Comparison of ENCODE assay signal across 8 cellular contexts in genomic region chr20:49166534-49167449, GRCh38. TPM values are rescaled to one million over a fixed set of nuclear protein-coding genes. Genes with fewer than 3 reads are reported as not detected.
DNase-seq lines count a peak whose midpoint lies in the region; ATAC-seq and TF ChIP-seq lines count a peak whose summit lies in the region.

No MANE protein-coding gene starts in this region.

- H3K36me3 ChIP-seq in GM06990 (ENCODE audit: control insufficient read depth, insufficient read depth, low read length), result peaks cover 4% of the 10 kb centered on the region

- H3K27ac Mint-ChIP-seq in immature natural killer cell, result peak overlapping the region; percentile 54 to 87 (median 80)

- no peaks in the 10 kb centered on the region for H3K27me3 ChIP-seq in GM06990 (replicated peaks; ENCODE audit: control insufficient read depth, insufficient read depth, low read length)

- ATAC-seq in GM19452 (IDR thresholded peaks at IDR 0.05; ENCODE audit: unreplicated experiment) (peak; percentile 61), HG03378 (IDR thresholded peaks at IDR 0.05; ENCODE audit: unreplicated experiment) (peak; percentile 59)

- no peaks in the 10 kb centered on the region for H3K9me3 Mint-ChIP-seq in immature natural killer cell

- H3K4me3 Mint-ChIP-seq in immature natural killer cell, result peak overlapping the region in 4 of 5 donors; percentile 2 to 29 (median 26)

- peaks cover 0 to 3% (median 0%) of the 10 kb centered on the region in 3 donors for H3K27me3 Mint-ChIP-seq in immature natural killer cell (ENCODE audit: low read depth in 3 of 3)

- peaks cover 0 to 8% (median 3%) of the 10 kb centered on the region in 3 donors for H3K36me3 Mint-ChIP-seq in immature natural killer cell

- peaks cover 37 to 60% of the 10 kb centered on the region in 2 donors for H3K4me1 Mint-ChIP-seq in immature natural killer cell

- DNase-seq in GM06990 (ENCODE audit: extremely low read depth, insufficient read length) (no peak), immature natural killer cell (no peak), OCI-M1 (lab: John Stamatoyannopoulos, UW) (no peak), cortex of kidney (lab: John Stamatoyannopoulos, UW) (no peak), cerebellar nuclear complex (lab: John Stamatoyannopoulos, UW) (no peak)
- no peak for DNase-seq in stimulated activated CD4-positive, alpha-beta T cell treated with anti-CD3 and anti-CD28 coated beads, Interleukin-2, amount 100 ng/mL, for 48 hours

- no peak for TF ChIP-seq CTCF in GM06990 (IDR thresholded peaks at IDR 0.05; ENCODE audit: insufficient read depth, low read length, poor library complexity, severe bottlenecking)

- H3K4me3 ChIP-seq in GM06990 (replicated peaks; ENCODE audit: low read depth, low read length), result peak overlapping the region; percentile 49

RNA-seq across cellular contexts. Expression of gene STAU1, which starts 21.3 kb away (rescaled TPM):
- polyA plus RNA-seq in immature natural killer cell, result 10 to 100 TPM; 18.0 to 43.3 (median 18.2) TPM

RNA-seq across cellular contexts. Expression of gene DDX27, which starts 52.4 kb away (rescaled TPM):
- 10 to 100 TPM; 14.3 to 41.9 (median 18.7) TPM for polyA plus RNA-seq in immature natural killer cell
